ENCODE assay signal across 3 cellular contexts in the genomic region with DNA sequence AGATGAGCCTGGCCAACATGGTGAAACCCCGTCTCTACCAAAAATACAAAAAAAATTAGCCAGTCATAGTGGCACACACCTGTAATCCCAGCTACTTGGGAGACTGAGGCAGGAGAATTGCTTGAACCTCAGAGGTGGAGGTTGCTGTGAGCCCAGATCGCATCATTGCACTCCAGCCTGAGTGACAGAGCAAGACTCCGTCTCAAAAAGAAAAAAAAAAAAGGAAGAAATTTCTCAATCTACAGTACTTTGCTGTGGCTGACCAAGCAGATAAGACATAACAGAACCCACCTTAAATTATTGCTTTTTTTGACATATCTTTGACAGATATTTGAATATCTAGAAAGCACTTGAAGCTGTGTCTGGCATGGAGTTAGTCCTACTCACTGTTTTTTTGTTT. TPM values are rescaled to one million over a fixed set of nuclear protein-coding genes. Genes with fewer than 3 reads are reported as not detected.
"Had no signal": no experiment of that assay in that cellular context is flagged by ENCODE, and none has a peak within 500 bp of the region (broad histone marks: within the 10 kb centered on the region; RNA-seq: fewer than 3 reads in every experiment).

No MANE protein-coding gene starts in this region.

RNA-seq across cellular contexts. Expression of gene HNF1A, which starts 34.9 kb away (rescaled TPM):
- total RNA-seq: HT1080 had no signal
- polyA plus RNA-seq: IgD-negative memory B cell, IMR-90 had no signal
